ENCODE assay signal across 3 cellular contexts in genomic region chr16:70127706-70128105, GRCh38. TPM values are rescaled to one million over a fixed set of nuclear protein-coding genes. Genes with fewer than 3 reads are reported as not detected.
"Had no signal": no experiment of that assay in that cellular context is flagged by ENCODE, and none has a peak within 500 bp of the region (broad histone marks: within the 10 kb centered on the region; RNA-seq: fewer than 3 reads in every experiment).

No MANE protein-coding gene starts in this region.

RNA-seq across cellular contexts. Expression of gene CLEC18C, which starts 45.9 kb away (rescaled TPM):
- total RNA-seq: activated CD8-positive, alpha-beta T cell treated with anti-CD3 and anti-CD28 coated beads for 36 hours; bronchial epithelial cell; endothelial cell of umbilical vein had no signal
- polyA plus RNA-seq: endothelial cell of umbilical vein had no signal
